8 cellular contexts compared by ENCODE assay signal in the genomic region with DNA sequence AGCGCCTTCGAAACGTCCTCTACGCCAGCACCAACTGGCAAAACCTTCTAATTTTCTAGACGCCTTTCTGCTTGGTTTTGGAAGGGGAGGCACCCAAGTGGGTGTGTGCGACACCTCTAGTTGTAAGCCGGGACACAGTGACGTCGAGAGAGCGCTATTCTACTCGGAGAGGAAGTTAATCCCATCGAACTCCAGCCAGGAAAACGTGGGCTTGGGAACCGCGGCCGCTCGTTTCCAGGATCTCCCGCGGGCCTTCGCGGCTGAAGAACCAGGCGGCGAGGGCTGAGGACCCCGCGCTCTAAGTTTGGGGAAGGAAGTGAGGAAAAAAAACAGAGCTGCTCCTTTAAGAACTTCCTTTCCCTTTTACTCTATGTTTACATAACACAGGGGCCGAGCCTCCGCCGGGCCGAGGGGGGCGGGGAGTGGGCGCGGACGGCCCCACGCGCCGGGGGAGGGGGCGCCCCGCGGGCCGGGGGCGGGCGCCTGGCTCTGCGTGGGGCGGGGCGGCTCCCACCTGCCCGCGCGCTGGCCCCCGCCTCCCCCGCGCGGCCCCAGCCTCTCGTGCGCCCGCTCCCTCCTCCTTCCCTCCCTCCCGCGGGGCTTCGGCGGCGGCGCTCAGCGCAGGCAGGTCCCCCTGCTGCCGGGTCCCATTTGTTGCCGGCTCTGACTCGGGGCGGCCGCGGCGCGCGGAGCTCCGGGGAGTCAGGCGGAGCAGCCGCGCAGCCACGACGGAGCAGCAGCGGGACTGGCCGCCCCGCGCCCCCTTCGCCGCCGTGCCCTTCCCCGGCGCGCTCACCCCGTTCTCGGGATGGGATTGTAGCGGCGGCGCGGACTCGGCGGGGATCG. TPM values are rescaled to one million over a fixed set of nuclear protein-coding genes. Genes with fewer than 3 reads are reported as not detected.
DNase-seq lines count a peak whose midpoint lies in the region; ATAC-seq and TF ChIP-seq lines count a peak whose summit lies in the region.

A gene with protein sequence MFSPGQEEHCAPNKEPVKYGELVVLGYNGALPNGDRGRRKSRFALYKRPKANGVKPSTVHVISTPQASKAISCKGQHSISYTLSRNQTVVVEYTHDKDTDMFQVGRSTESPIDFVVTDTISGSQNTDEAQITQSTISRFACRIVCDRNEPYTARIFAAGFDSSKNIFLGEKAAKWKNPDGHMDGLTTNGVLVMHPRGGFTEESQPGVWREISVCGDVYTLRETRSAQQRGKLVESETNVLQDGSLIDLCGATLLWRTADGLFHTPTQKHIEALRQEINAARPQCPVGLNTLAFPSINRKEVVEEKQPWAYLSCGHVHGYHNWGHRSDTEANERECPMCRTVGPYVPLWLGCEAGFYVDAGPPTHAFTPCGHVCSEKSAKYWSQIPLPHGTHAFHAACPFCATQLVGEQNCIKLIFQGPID (plus strand): TSS at position 647 of the 846 bp plus-strand sequence. CDS start 250 bp downstream, outside the sequence.

- H3K4me1 ChIP-seq in HEK293 (ENCODE audit: control insufficient read depth, insufficient read depth, low read length) (peaks cover 17% of the 10 kb centered on the region), adipocyte (ENCODE audit: control insufficient read depth, insufficient read depth, low read length) (peaks cover 10% of the 10 kb centered on the region), heart left ventricle (peaks cover 0 to 34% (median 7%) of the 10 kb centered on the region in 12 donors), tibial artery (peaks cover 0 to 32% (median 25%) of the 10 kb centered on the region in 4 donors)

- H3K36me3 ChIP-seq in HEK293 (ENCODE audit: control insufficient read depth in 2 of 2, insufficient read depth in 1 of 2, low read length in 2 of 2) = no peaks in the 10 kb centered on the region
- H3K36me3 ChIP-seq in adipocyte (ENCODE audit: control insufficient read depth, insufficient read depth, low read length, severe bottlenecking) = no peaks in the 10 kb centered on the region
- no peaks in the 10 kb centered on the region for H3K36me3 ChIP-seq in heart left ventricle
- peaks cover 0 to 4% (median 0%) of the 10 kb centered on the region in 3 donors for H3K36me3 ChIP-seq in tibial artery

- H3K27me3 ChIP-seq in adipocyte (replicated peaks; ENCODE audit: control insufficient read depth, insufficient read depth, low read length) (no peaks in the 10 kb centered on the region), heart left ventricle (no peaks in the 10 kb centered on the region), tibial artery (no peaks in the 10 kb centered on the region)

- peak within 1 kb of the TSS; percentile 82 for H3K9ac ChIP-seq in adipocyte (ENCODE audit: low read length)

- H3K4me3 ChIP-seq in HEK293 (ENCODE audit: low read depth, low read length) (peak within 1 kb of the TSS; percentile 73), adipocyte (ENCODE audit: low read length) (peak within 1 kb of the TSS; percentile 93), heart left ventricle (peak within 1 kb of the TSS; percentile 57 to 98 (median 82)), tibial artery (peak within 1 kb of the TSS; percentile 78 to 86)

- POLR2A ChIA-PET in HEK293 (lab: Yijun Ruan, JAX) = interaction anchor here (1.0 kb wide), 6 partner anchors 14 to 222 kb away, joined by 3 to 4 read pairs (median 3); no protein-coding TSS in a partner anchor

- peak within 1 kb of the TSS; percentile 95 for H3K27ac ChIP-seq in HEK293 (ENCODE audit: extremely low read depth, low read depth, low read length)
- peak within 1 kb of the TSS; percentile 59 to 90 (median 86) for H3K27ac ChIP-seq in heart left ventricle
- H3K27ac ChIP-seq in tibial artery = peak within 1 kb of the TSS; percentile 91 to 95

- WGBS in heart left ventricle, 4 donors = 0 to 1% (median 1%) methylated on average over 32 to 96 of the region's 96 CpGs

- H3K9me3 ChIP-seq in HEK293 (ENCODE audit: control insufficient read depth, insufficient read depth, low read depth, low read length) = no peaks in the 10 kb centered on the region
- no peaks in the 10 kb centered on the region for H3K9me3 ChIP-seq in adipocyte (ENCODE audit: control insufficient read depth, low read length)
- H3K9me3 ChIP-seq in heart left ventricle = no peaks in the 10 kb centered on the region
- H3K9me3 ChIP-seq in tibial artery = no peaks in the 10 kb centered on the region

- TF ChIP-seq CTCF in HEK293 (tag by site-specific recombination; IDR thresholded peaks at IDR 0.05) (no peak), heart left ventricle (IDR thresholded peaks at IDR 0.05) (peak in 7 of 12 donors; percentile 5 to 32 (median 12)), tibial artery (IDR thresholded peaks at IDR 0.05) (peak; percentile 16 to 43)

- intact Hi-C loops in heart left ventricle (cut with DNase I) = loop anchor here in 4 of 10 donors (5.0 to 10.0 kb wide), 5 partner anchors 99 to 403 kb away; no protein-coding TSS in a partner anchor
- intact Hi-C loops in tibial artery (cut with DNase I; ENCODE audit: low total_unique reads) = loop anchor here (2.0 kb wide), 1 partner anchor 15 kb away; no protein-coding TSS in a partner anchor

- CTCF ChIA-PET in HEK293 (lab: Yijun Ruan, JAX) = interaction anchor here (0.7 to 1.9 kb wide), 2 partner anchors 18 to 386 kb away, joined by 5 to 8 read pairs; no protein-coding TSS in a partner anchor

- TF ChIP-seq POLR2A in heart left ventricle (IDR thresholded peaks at IDR 0.05) = peak in 1 of 2 donors; percentile 60

- ATAC-seq in heart left ventricle = peak; percentile 69 to 87 (median 82)

- DNase-seq in ELF-1 (ENCODE audit: low read depth, low spot score) = peak; percentile 71
- peak; percentile 85 for DNase-seq in NCI-H1048 (lab: John Stamatoyannopoulos, UW)
- peak; percentile 85 for DNase-seq in T follicular helper cell (ENCODE audit: low read depth)
- DNase-seq in adipocyte (ENCODE audit: low read depth) = peak; percentile 92
- peak; percentile 74 to 91 (median 80) for DNase-seq in heart left ventricle
- DNase-seq in pons (ENCODE audit: low spot score) = peak; percentile 78
- peak; percentile 74 to 89 for DNase-seq in tibial artery

TF ChIP-seq in HEK293, 187 proteins besides CTCF, POLR2A, EP300 and RAD21 (continues in another document):
- TF ChIP-seq ZBTB26 (tag by site-specific recombination; optimal IDR thresholded peaks at IDR 0.05) (peak; percentile 46), ZNF521 (tag by site-specific recombination; IDR thresholded peaks at IDR 0.05) (no peak), ZXDB (tag by site-specific recombination; IDR thresholded peaks at IDR 0.05) (0 out of 2 replicates have a peak, but pooled peaks have one; percentile 27), ZBTB11 (tag by site-specific recombination; conservative IDR thresholded peaks at IDR 0.05; ENCODE audit: low read depth) (peak; percentile 71), ZNF335 (tag by site-specific recombination; conservative IDR thresholded peaks at IDR 0.05) (peak; percentile 81)
- TF ChIP-seq, protein P1, sequence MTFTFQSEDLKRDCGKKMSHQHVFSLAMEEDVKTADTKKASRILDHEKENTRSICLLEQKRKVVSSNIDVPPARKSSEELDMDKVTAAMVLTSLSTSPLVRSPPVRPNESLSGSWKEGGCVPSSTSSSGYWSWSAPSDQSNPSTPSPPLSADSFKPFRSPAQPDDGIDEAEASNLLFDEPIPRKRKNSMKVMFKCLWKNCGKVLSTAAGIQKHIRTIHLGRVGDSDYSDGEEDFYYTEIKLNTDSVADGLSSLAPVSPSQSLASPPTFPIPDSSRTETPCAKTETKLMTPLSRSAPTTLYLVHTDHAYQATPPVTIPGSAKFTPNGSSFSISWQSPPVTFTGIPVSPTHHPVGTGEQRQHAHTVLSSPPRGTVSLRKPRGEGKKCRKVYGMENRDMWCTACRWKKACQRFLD (tag by site-specific recombination; IDR thresholded peaks at IDR 0.05) = no peak

RNA-seq across cellular contexts. Expression of the gene that starts here (rescaled TPM):
- 1 to 10 TPM; 1.1 to 5.2 (median 3.3) TPM for total RNA-seq in heart left ventricle
- 1 to 10 TPM in 1 of 2 donors, under 1 TPM in 1; 0.80 to 1.1 TPM for polyA plus RNA-seq in heart left ventricle

Comparison
In these comparisons a context has a peak if more than half of its experiments do, and no peak if none do; other contexts are left out.
1. Peak in every context shown above with its lines: DNase-seq, ATAC-seq, H3K4me3 ChIP-seq and H3K27ac ChIP-seq.